8 cellular contexts compared by ENCODE assay signal in the genomic region with DNA sequence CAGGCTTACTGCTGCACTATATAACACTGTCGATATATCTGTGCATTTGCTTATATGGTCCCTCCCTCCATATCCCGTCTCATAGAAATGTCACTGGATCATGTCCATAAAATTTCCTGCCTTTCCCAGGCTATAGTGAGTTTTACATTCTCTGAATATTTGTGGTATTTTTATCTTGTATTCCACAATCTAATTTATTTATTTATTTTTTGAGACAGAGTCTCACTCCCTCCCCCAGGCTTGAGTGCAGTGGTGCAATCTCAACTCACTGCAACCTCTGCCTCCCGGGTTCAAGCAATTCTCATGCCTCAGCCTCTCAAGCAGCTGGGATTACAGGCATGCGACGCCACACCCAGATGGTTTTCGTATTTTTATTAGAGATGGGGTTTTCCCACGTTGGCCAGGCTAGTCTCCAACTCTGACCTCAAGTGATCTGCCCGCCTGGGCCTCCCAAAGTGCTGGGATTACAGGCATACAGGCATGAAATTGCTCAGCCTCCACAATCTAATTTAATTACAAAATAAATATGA. TPM values are rescaled to one million over a fixed set of nuclear protein-coding genes. Genes with fewer than 3 reads are reported as not detected.
DNase-seq lines count a peak whose midpoint lies in the region; ATAC-seq and TF ChIP-seq lines count a peak whose summit lies in the region.

No MANE protein-coding gene starts in this region.

- H3K4me3 ChIP-seq in SU-DHL-6 (ENCODE audit: insufficient read depth, low read length, poor library complexity, severe bottlenecking) (no peak overlapping the region), retinal pigment epithelial cell (ENCODE audit: low read length) (peak overlapping the region; percentile 9)

- H3K27me3 ChIP-seq in SU-DHL-6 (ENCODE audit: low read length) (no peaks in the 10 kb centered on the region), foreskin keratinocyte (no peaks in the 10 kb centered on the region)

- TF ChIP-seq CTCF in SU-DHL-6 (IDR thresholded peaks at IDR 0.05; ENCODE audit: insufficient read depth, low read length, poor library complexity, severe bottlenecking) (no peak), foreskin keratinocyte (conservative IDR thresholded peaks at IDR 0.05) (no peak), retinal pigment epithelial cell (conservative IDR thresholded peaks at IDR 0.05; ENCODE audit: low read depth, low read length) (no peak)

- peak overlapping the region; percentile 17 for H3K4me2 ChIP-seq in SU-DHL-6 (ENCODE audit: low read depth, low read length, poor library complexity, severe bottlenecking)

- H3K79me2 ChIP-seq in SU-DHL-6 (ENCODE audit: insufficient read depth, low read length) = peaks cover 76% of the 10 kb centered on the region

- H3K9ac ChIP-seq in SU-DHL-6 (ENCODE audit: low read length) = no peak overlapping the region

- no peaks in the 10 kb centered on the region for H4K20me1 ChIP-seq in SU-DHL-6 (ENCODE audit: low read depth, low read length)

- ATAC-seq in foreskin keratinocyte (peak; percentile 88), GM19467 (IDR thresholded peaks at IDR 0.05; ENCODE audit: unreplicated experiment) (no peak), HG03135 (IDR thresholded peaks at IDR 0.05; ENCODE audit: unreplicated experiment) (no peak), GM21381 (IDR thresholded peaks at IDR 0.05; ENCODE audit: unreplicated experiment) (no peak)

- peaks cover 3% of the 10 kb centered on the region; the same call in 1 of the 2 replicates for H3F3A ChIP-seq in SU-DHL-6 (ENCODE audit: insufficient read depth)

- H3K9me3 ChIP-seq in SU-DHL-6 (ENCODE audit: insufficient read depth, low read length) = no peaks in the 10 kb centered on the region

- in situ Hi-C loops in G401 (cut with HindIII; ENCODE audit: low sequenced_read_pairs) = no loop called here

- H3K9me2 ChIP-seq in SU-DHL-6 (replicated peaks; ENCODE audit: insufficient read depth, low read length) = no peaks in the 10 kb centered on the region

- peaks cover 19% of the 10 kb centered on the region; the same call in 1 of the 2 replicates for H3K36me3 ChIP-seq in SU-DHL-6 (ENCODE audit: low read length)

- no peak overlapping the region for H3K27ac ChIP-seq in SU-DHL-6 (ENCODE audit: low read depth, low read length)
- H3K27ac ChIP-seq in foreskin keratinocyte = peak overlapping the region; percentile 65

- H3K4me1 ChIP-seq in foreskin keratinocyte = peaks cover 6% of the 10 kb centered on the region

- no peak overlapping the region for H2AFZ ChIP-seq in SU-DHL-6 (ENCODE audit: low read depth, low read length, severe bottlenecking)

- DNase-seq in GM03348 (ENCODE audit: low spot score) (peak; percentile 55), foreskin keratinocyte (peak; percentile 81 to 87), retinal pigment epithelial cell (ENCODE audit: low read depth) (peak; percentile 92), G401 (ENCODE audit: low spot score) (no peak)

RNA-seq across cellular contexts. Expression of a gene that starts 12.9 kb away (rescaled TPM):
- total RNA-seq in foreskin keratinocyte = 27.9 and 28.1 TPM in 2 replicates
- polyA plus RNA-seq in foreskin keratinocyte = 9.2 and 10.3 TPM in 2 replicates
- 34.1 and 36.6 TPM in 2 replicates for total RNA-seq in G401 (2014; rRNA removed; shearing (Covaris generic))
